In genomic region chr16:66248096-66248495, GRCh38 we compare ENCODE assay signal across 13 cellular contexts.
A peak's percentile ranks its signal among the peaks of the same experiment; 100 is the strongest.
DNase-seq lines count a peak whose midpoint lies in the region; ATAC-seq and TF ChIP-seq lines count a peak whose summit lies in the region.
"Had no signal": no experiment of that assay in that cellular context is flagged by ENCODE, and none has a peak within 500 bp of the region (broad histone marks: within the 10 kb centered on the region; RNA-seq: fewer than 3 reads in every experiment).

No MANE protein-coding gene starts in this region.

- no peaks in the 10 kb centered on the region for H3K4me1 ChIP-seq in smooth muscle cell (ENCODE audit: low read depth)

- H3F3A ChIP-seq in smooth muscle cell (ENCODE audit: low read depth): peaks cover 26% of the 10 kb centered on the region

- ATAC-seq in GM18511 (IDR thresholded peaks at IDR 0.05; ENCODE audit: unreplicated experiment): no peak
- ATAC-seq: naive thymus-derived CD4-positive, alpha-beta T cell had no signal

- H3K27ac ChIP-seq in layer of hippocampus (ENCODE audit: low read depth, low read length) (peak overlapping the region; percentile 21), smooth muscle cell (ENCODE audit: low read depth) (peak overlapping the region; percentile 90)

- H3K9me3 Mint-ChIP-seq in chondrocyte (ENCODE audit: low read depth): no peaks in the 10 kb centered on the region

- H3K4me1 Mint-ChIP-seq in chondrocyte (ENCODE audit: low read depth): peaks cover 36% of the 10 kb centered on the region
- H3K4me1 Mint-ChIP-seq: naive thymus-derived CD4-positive, alpha-beta T cell had no signal

- H3K9me3 ChIP-seq in smooth muscle cell (replicated peaks; ENCODE audit: low read depth): no peaks in the 10 kb centered on the region

- no peaks in the 10 kb centered on the region for H4K20me1 ChIP-seq in smooth muscle cell (ENCODE audit: low read depth)

- peak overlapping the region; percentile 6 for H2AFZ ChIP-seq in smooth muscle cell (ENCODE audit: low read depth)

- H3K4me2 ChIP-seq in smooth muscle cell: peak overlapping the region; percentile 63

- no peaks in the 10 kb centered on the region for H3K36me3 Mint-ChIP-seq in chondrocyte (ENCODE audit: low read depth)
- H3K36me3 Mint-ChIP-seq: naive thymus-derived CD4-positive, alpha-beta T cell had no signal

- no peak overlapping the region for H3K27ac Mint-ChIP-seq in chondrocyte (ENCODE audit: unreplicated experiment)

- H3K4me3 Mint-ChIP-seq in chondrocyte (ENCODE audit: unreplicated experiment): no peak overlapping the region
- H3K4me3 Mint-ChIP-seq: naive thymus-derived CD4-positive, alpha-beta T cell had no signal

- H3K4me3 ChIP-seq in smooth muscle cell: no peak overlapping the region

- TF ChIP-seq CTCF in chondrocyte (IDR thresholded peaks at IDR 0.05) (no peak), smooth muscle cell (IDR thresholded peaks at IDR 0.05; ENCODE audit: borderline replicate concordance, insufficient read depth, poor library complexity, severe bottlenecking) (no peak)

- 14% methylated on average over 7 of the region's 7 CpGs for WGBS in smooth muscle cell (ENCODE audit: low lambda C conversion rate)

- DNase-seq in EL (peak; percentile 48), chondrocyte (ENCODE audit: low spot score) (peak; percentile 32), smooth muscle cell (lab: John Stamatoyannopoulos, UW; ENCODE audit: unreplicated experiment) (peak; percentile 26), hepatic stellate cell (ENCODE audit: low spot score) (no peak), COLO668 (lab: John Stamatoyannopoulos, UW; ENCODE audit: unreplicated experiment) (no peak), HPDE6-E6E7 (ENCODE audit: extremely low spot score) (no peak)
- DNase-seq: activated CD4-positive, alpha-beta T cell treated with anti-CD3 and anti-CD28 coated beads, Interleukin-2, amount 50 U/mL, for 48 hours; activated naive CD4-positive, alpha-beta T cell treated with anti-CD3 and anti-CD28 coated beads, Interleukin-2, amount 50 U/mL, for 16 hours; Calu3; naive thymus-derived CD4-positive, alpha-beta T cell; NCI-H82 had no signal

- no peaks in the 10 kb centered on the region for H3K36me3 ChIP-seq in smooth muscle cell (ENCODE audit: low read depth)

- no peaks in the 10 kb centered on the region for H3K27me3 ChIP-seq in layer of hippocampus (ENCODE audit: control insufficient read depth, insufficient read depth, low read length)
- H3K27me3 ChIP-seq in smooth muscle cell (ENCODE audit: low read depth): no peaks in the 10 kb centered on the region

- H3K27me3 Mint-ChIP-seq in chondrocyte (ENCODE audit: low read depth): no peaks in the 10 kb centered on the region

- H3K79me2 ChIP-seq in smooth muscle cell (ENCODE audit: low read depth): no peaks in the 10 kb centered on the region

- H3K9ac ChIP-seq in smooth muscle cell (ENCODE audit: low read depth): peak overlapping the region; percentile 66

Comparison
In these comparisons a context has a peak if more than half of its experiments do, and no peak if none do; other contexts are left out.
1. DNase-seq: peak in EL (single experiment), chondrocyte (single experiment) and smooth muscle cell (single experiment); none in hepatic stellate cell (single experiment), COLO668 (single experiment) and HPDE6-E6E7 (single experiment).